In genomic region chr7:158702944-158703343, GRCh38 we compare ENCODE assay signal across 10 cellular contexts. TPM values are rescaled to one million over a fixed set of nuclear protein-coding genes. Genes with fewer than 3 reads are reported as not detected.
DNase-seq lines count a peak whose midpoint lies in the region; ATAC-seq and TF ChIP-seq lines count a peak whose summit lies in the region.
"Had no signal": no experiment of that assay in that cellular context is flagged by ENCODE, and none has a peak within 500 bp of the region (broad histone marks: within the 10 kb centered on the region; RNA-seq: fewer than 3 reads in every experiment).

No MANE protein-coding gene starts in this region.

- peak overlapping the region; percentile 71; the same call in 1 of the 2 replicates for H3K27ac ChIP-seq in HUES64 (ENCODE audit: low read depth, low read length)
- no peak overlapping the region for H3K27ac ChIP-seq in colonic mucosa
- H3K27ac ChIP-seq: psoas muscle had no signal

- no peak for ATAC-seq in activated CD8-positive, alpha-beta T cell treated with anti-CD3 and anti-CD28 coated beads, Interleukin-2, amount 10 ng/mL, durations not matched to agents 7 days and 5 days
- ATAC-seq in naive B cell (ENCODE audit: low read depth in 2 of 2), result no peak
- no peak for ATAC-seq in GM19397 (IDR thresholded peaks at IDR 0.05; ENCODE audit: unreplicated experiment)
- ATAC-seq: psoas muscle had no signal

- peaks cover 41% of the 10 kb centered on the region for H3K36me3 ChIP-seq in HUES64 (ENCODE audit: insufficient read depth, low read length)
- H3K36me3 ChIP-seq in colonic mucosa, result no peaks in the 10 kb centered on the region

- H3K4me3 Mint-ChIP-seq in activated CD8-positive, alpha-beta T cell treated with anti-CD3 and anti-CD28 coated beads, Interleukin-2, amount 10 ng/mL, durations not matched to agents 7 days and 5 days, result peak overlapping the region; percentile 83
- H3K4me3 Mint-ChIP-seq in naive B cell, result peak overlapping the region in 7 of 8 donors; percentile 47 to 86 (median 61)

- no peaks in the 10 kb centered on the region for H3K27me3 Mint-ChIP-seq in activated CD8-positive, alpha-beta T cell treated with anti-CD3 and anti-CD28 coated beads, Interleukin-2, amount 10 ng/mL, durations not matched to agents 7 days and 5 days (ENCODE audit: low read depth)
- H3K27me3 Mint-ChIP-seq in naive B cell, result no peaks in the 10 kb centered on the region

- 36% methylated on average over 2 of the region's 3 CpGs for WGBS in HUES64

- POLR2A ChIA-PET in activated CD8-positive, alpha-beta T cell treated with anti-CD3 and anti-CD28 coated beads, Interleukin-2, amount 10 ng/mL, durations not matched to agents 7 days and 5 days (lab: Charles Lee), result no interaction called here

- no peak for TF ChIP-seq CTCF in colonic mucosa (IDR thresholded peaks at IDR 0.05)

- H3K4me1 ChIP-seq in HUES64 (ENCODE audit: insufficient read depth, low read length), result peaks cover 31% of the 10 kb centered on the region
- H3K4me1 ChIP-seq in colonic mucosa, result no peaks in the 10 kb centered on the region

- H3K4me3 ChIP-seq in HUES64 (ENCODE audit: low read length) (peak overlapping the region; percentile 99), colonic mucosa (no peak overlapping the region)
- H3K4me3 ChIP-seq: psoas muscle had no signal

- intact Hi-C loops in colonic mucosa (cut with DNase I), result loop anchor here (10.0 kb wide), 1 partner anchor 72 kb away; no protein-coding TSS in a partner anchor

- H3K27ac Mint-ChIP-seq in activated CD8-positive, alpha-beta T cell treated with anti-CD3 and anti-CD28 coated beads, Interleukin-2, amount 10 ng/mL, durations not matched to agents 7 days and 5 days, result peak overlapping the region; percentile 86
- peak overlapping the region in 1 of 6 donors; percentile 52 for H3K27ac Mint-ChIP-seq in naive B cell

- CTCF ChIA-PET in activated CD8-positive, alpha-beta T cell treated with anti-CD3 and anti-CD28 coated beads, Interleukin-2, amount 10 ng/mL, durations not matched to agents 7 days and 5 days (lab: Charles Lee), result no interaction called here

- DNase-seq in NCI-H526 (lab: John Stamatoyannopoulos, UW) (peak; percentile 22 to 24), NCI-H526 treated with DMSO at 0.1 percent for 48 hours (lab: John Stamatoyannopoulos, UW) (no peak), naive B cell (no peak), NCI-H82 treated with DMSO at 0.1 percent for 48 hours (lab: John Stamatoyannopoulos, UW; ENCODE audit: unreplicated experiment) (no peak), colonic mucosa (no peak)
- no peak for DNase-seq in activated CD8-positive, alpha-beta T cell treated with anti-CD3 and anti-CD28 coated beads, Interleukin-2, amount 10 ng/mL, durations not matched to agents 7 days and 5 days
- DNase-seq: islet precursor cell, psoas muscle had no signal

- peaks cover 60% of the 10 kb centered on the region for H3K36me3 Mint-ChIP-seq in activated CD8-positive, alpha-beta T cell treated with anti-CD3 and anti-CD28 coated beads, Interleukin-2, amount 10 ng/mL, durations not matched to agents 7 days and 5 days (ENCODE audit: low read depth)
- H3K36me3 Mint-ChIP-seq in naive B cell, result no peaks in the 10 kb centered on the region

- H3K4me1 Mint-ChIP-seq in activated CD8-positive, alpha-beta T cell treated with anti-CD3 and anti-CD28 coated beads, Interleukin-2, amount 10 ng/mL, durations not matched to agents 7 days and 5 days (ENCODE audit: low read depth), result peaks cover 62% of the 10 kb centered on the region
- peaks cover 13 to 18% (median 15%) of the 10 kb centered on the region in 3 donors for H3K4me1 Mint-ChIP-seq in naive B cell

- H3K9me3 ChIP-seq in HUES64 (ENCODE audit: insufficient read depth, low read depth, low read length) (peaks cover 7% of the 10 kb centered on the region), colonic mucosa (no peaks in the 10 kb centered on the region)
- H3K9me3 ChIP-seq: psoas muscle had no signal

- H3K9me3 Mint-ChIP-seq in activated CD8-positive, alpha-beta T cell treated with anti-CD3 and anti-CD28 coated beads, Interleukin-2, amount 10 ng/mL, durations not matched to agents 7 days and 5 days (ENCODE audit: insufficient read depth), result no peaks in the 10 kb centered on the region
- H3K9me3 Mint-ChIP-seq in naive B cell, result peaks cover 0 to 5% (median 0%) of the 10 kb centered on the region in 7 donors

- H3K9ac ChIP-seq in HUES64 (ENCODE audit: low read depth, low read length) (peak overlapping the region; percentile 97), colonic mucosa (ENCODE audit: low read depth in 2 of 2, low read length in 2 of 2) (no peak overlapping the region)

- H3K27me3 ChIP-seq in HUES64 (ENCODE audit: insufficient read depth, low read length) (no peaks in the 10 kb centered on the region), colonic mucosa (no peaks in the 10 kb centered on the region)

RNA-seq across cellular contexts. Expression of gene NCAPG2, which starts 1.7 kb away (rescaled TPM):
- 52.5 TPM for polyA plus RNA-seq in HUES64 (2013, experiment 1 of 2)
- 54.1 TPM for polyA plus RNA-seq in HUES64 (2013, experiment 2 of 2)
- total RNA-seq in activated CD8-positive, alpha-beta T cell treated with anti-CD3 and anti-CD28 coated beads, Interleukin-2, amount 10 ng/mL, durations not matched to agents 7 days and 5 days, result 100 to 1,000 TPM; 154 TPM
- polyA plus RNA-seq in naive B cell (ENCODE audit: low read depth in 6 of 6), result 1 to 10 TPM; 2.1 to 6.5 (median 4.0) TPM
- 10 to 100 TPM; 15.0 to 48.4 TPM for total RNA-seq in colonic mucosa

Comparison
In these comparisons a context has a peak if more than half of its experiments do, and no peak if none do; other contexts are left out.
1. DNase-seq: peak in NCI-H526 (2 of 2); none in NCI-H526 treated with DMSO at 0.1 percent for 48 hours (single experiment), activated CD8-positive, alpha-beta T cell treated with anti-CD3 and anti-CD28 coated beads, Interleukin-2, amount 10 ng/mL, durations not matched to agents 7 days and 5 days (single experiment), naive B cell (single experiment), NCI-H82 treated with DMSO at 0.1 percent for 48 hours (single experiment) and colonic mucosa (single experiment).